In the genomic region with DNA sequence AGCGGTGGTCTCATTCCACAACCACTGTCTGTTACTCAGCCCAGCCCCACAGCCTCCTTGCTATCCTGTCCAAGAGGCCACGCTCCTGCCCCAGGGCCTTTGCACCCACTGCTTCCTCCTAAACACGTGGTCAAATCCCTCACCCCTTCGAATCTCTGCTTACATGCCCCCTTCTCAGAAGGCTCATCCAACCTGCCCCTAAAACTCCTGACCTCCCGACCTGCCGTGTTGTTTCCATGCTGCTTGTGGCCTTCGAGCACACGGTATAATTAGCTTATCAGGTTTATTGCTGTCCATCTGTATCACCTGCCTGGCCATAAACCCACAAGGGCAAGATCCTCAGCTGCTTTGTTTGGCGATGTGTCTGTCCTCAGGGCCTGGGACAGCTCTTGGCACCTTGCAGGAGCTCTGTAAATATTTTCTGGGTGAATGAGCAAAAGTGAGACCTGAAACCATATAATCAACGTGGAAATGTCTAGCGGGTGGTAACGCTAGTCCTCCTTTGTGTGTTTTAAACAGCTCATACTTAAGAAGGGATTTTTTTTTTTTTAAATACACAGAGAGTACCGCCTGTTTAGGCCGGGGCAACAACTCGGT, we compare ENCODE assay signal across 1 cellular context.
TF ChIP-seq lines count a peak whose summit lies in the region.

No MANE protein-coding gene starts in this region.

TF ChIP-seq in HepG2, 621 proteins besides CTCF, POLR2A, EP300 and RAD21 (continued from another document):
- TF ChIP-seq, protein P1, sequence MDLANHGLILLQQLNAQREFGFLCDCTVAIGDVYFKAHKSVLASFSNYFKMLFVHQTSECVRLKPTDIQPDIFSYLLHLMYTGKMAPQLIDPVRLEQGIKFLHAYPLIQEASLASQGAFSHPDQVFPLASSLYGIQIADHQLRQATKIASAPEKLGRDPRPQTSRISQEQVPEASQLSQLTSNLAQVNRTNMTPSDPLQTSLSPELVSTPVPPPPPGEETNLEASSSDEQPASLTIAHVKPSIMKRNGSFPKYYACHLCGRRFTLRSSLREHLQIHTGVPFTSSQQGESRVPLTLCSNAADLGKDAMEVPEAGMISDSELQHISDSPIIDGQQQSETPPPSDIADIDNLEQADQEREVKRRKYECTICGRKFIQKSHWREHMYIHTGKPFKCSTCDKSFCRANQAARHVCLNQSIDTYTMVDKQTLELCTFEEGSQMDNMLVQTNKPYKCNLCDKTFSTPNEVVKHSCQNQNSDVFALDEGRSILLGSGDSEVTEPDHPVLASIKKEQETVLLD (CRISPR knock-in tag; IDR thresholded peaks at IDR 0.05; ENCODE audit: low read depth) = no peak
- TF ChIP-seq, protein P2, sequence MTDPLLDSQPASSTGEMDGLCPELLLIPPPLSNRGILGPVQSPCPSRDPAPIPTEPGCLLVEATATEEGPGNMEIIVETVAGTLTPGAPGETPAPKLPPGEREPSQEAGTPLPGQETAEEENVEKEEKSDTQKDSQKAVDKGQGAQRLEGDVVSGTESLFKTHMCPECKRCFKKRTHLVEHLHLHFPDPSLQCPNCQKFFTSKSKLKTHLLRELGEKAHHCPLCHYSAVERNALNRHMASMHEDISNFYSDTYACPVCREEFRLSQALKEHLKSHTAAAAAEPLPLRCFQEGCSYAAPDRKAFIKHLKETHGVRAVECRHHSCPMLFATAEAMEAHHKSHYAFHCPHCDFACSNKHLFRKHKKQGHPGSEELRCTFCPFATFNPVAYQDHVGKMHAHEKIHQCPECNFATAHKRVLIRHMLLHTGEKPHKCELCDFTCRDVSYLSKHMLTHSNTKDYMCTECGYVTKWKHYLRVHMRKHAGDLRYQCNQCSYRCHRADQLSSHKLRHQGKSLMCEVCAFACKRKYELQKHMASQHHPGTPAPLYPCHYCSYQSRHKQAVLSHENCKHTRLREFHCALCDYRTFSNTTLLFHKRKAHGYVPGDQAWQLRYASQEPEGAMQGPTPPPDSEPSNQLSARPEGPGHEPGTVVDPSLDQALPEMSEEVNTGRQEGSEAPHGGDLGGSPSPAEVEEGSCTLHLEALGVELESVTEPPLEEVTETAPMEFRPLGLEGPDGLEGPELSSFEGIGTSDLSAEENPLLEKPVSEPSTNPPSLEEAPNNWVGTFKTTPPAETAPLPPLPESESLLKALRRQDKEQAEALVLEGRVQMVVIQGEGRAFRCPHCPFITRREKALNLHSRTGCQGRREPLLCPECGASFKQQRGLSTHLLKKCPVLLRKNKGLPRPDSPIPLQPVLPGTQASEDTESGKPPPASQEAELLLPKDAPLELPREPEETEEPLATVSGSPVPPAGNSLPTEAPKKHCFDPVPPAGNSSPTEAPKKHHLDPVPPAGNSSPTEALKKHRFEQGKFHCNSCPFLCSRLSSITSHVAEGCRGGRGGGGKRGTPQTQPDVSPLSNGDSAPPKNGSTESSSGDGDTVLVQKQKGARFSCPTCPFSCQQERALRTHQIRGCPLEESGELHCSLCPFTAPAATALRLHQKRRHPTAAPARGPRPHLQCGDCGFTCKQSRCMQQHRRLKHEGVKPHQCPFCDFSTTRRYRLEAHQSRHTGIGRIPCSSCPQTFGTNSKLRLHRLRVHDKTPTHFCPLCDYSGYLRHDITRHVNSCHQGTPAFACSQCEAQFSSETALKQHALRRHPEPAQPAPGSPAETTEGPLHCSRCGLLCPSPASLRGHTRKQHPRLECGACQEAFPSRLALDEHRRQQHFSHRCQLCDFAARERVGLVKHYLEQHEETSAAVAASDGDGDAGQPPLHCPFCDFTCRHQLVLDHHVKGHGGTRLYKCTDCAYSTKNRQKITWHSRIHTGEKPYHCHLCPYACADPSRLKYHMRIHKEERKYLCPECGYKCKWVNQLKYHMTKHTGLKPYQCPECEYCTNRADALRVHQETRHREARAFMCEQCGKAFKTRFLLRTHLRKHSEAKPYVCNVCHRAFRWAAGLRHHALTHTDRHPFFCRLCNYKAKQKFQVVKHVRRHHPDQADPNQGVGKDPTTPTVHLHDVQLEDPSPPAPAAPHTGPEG (CRISPR knock-in tag; IDR thresholded peaks at IDR 0.05) = peak; percentile 46; the same call in 1 of the 2 replicates
- TF ChIP-seq, protein P3, sequence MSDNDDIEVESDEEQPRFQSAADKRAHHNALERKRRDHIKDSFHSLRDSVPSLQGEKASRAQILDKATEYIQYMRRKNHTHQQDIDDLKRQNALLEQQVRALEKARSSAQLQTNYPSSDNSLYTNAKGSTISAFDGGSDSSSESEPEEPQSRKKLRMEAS (IDR thresholded peaks at IDR 0.05) = 0 out of 2 replicates have a peak, but pooled peaks have one; percentile 26
- no peak for TF ChIP-seq CBX2 (IDR thresholded peaks at IDR 0.05; ENCODE audit: low read depth, low read length)
- TF ChIP-seq CBX2 (CRISPR knock-in tag; IDR thresholded peaks at IDR 0.05; ENCODE audit: low read depth) = no peak
- TF ChIP-seq, protein P4, sequence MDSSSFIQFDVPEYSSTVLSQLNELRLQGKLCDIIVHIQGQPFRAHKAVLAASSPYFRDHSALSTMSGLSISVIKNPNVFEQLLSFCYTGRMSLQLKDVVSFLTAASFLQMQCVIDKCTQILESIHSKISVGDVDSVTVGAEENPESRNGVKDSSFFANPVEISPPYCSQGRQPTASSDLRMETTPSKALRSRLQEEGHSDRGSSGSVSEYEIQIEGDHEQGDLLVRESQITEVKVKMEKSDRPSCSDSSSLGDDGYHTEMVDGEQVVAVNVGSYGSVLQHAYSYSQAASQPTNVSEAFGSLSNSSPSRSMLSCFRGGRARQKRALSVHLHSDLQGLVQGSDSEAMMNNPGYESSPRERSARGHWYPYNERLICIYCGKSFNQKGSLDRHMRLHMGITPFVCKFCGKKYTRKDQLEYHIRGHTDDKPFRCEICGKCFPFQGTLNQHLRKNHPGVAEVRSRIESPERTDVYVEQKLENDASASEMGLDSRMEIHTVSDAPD (CRISPR knock-in tag; IDR thresholded peaks at IDR 0.05) = no peak
- peak; percentile 11; the same call in 1 of the 2 replicates for TF ChIP-seq ELF3 (CRISPR knock-in tag; IDR thresholded peaks at IDR 0.05)
TF ChIP-seq in HepG2: peak in this region for 4.
